In genomic region chr17:73990290-73990689, GRCh38 we compare ENCODE assay signal across 9 cellular contexts.
"Had no signal": no experiment of that assay in that cellular context is flagged by ENCODE, and none has a peak within 500 bp of the region (broad histone marks: within the 10 kb centered on the region; RNA-seq: fewer than 3 reads in every experiment).

No MANE protein-coding gene starts in this region.

- H3K4me3 ChIP-seq: GM23338, HAP-1 had no signal

- H3K27ac ChIP-seq: HL-60 had no signal

- H3K36me3 ChIP-seq: HAP-1 had no signal

- DNase-seq: HFFc6, KG1 had no signal

- ATAC-seq: GM23338, HCT116, HepG2 had no signal

- H3K9me3 ChIP-seq: HAP-1 had no signal

- FAIRE-seq: H1, H54, HepG2 had no signal

- H3K4me1 ChIP-seq: HAP-1 had no signal
